ENCODE assay signal across 1 cellular context in the genomic region with DNA sequence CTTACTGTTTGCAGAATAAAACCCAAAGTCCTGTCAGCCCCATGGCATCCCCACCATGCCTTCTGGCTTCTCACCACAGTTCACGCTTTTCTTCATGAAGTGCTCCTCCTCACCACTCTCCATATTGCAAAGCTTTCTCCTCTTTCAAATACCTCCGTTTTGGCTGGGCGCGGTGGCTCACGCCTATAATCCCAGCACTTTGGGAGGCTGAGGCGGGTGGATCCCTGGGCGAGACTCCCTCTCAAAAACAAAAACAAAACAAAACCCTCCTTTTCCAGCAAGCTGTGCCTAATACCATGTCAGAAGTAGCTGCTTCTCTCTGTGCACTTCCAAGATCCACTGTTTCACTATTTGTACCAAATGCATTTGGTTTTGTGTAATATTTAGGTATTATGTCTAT.
TF ChIP-seq lines count a peak whose summit lies in the region.

No MANE protein-coding gene starts in this region.

TF ChIP-seq in HEK293, 187 proteins besides CTCF, POLR2A, EP300 and RAD21 (continued from another document):
- TF ChIP-seq ZNF518A (tag by site-specific recombination; conservative IDR thresholded peaks at IDR 0.05; ENCODE audit: low read depth), result no peak
